1 cellular context compared by ENCODE assay signal in genomic region chr21:26100573-26100972, GRCh38.
TF ChIP-seq lines count a peak whose summit lies in the region.

No MANE protein-coding gene starts in this region.

TF ChIP-seq in GM23338, 12 proteins besides CTCF, POLR2A, EP300 and RAD21 (continued from another document):
- TF ChIP-seq ZNF462 (CRISPR knock-in tag; IDR thresholded peaks at IDR 0.05), result no peak
- no peak for TF ChIP-seq EZH2 (IDR thresholded peaks at IDR 0.05; ENCODE audit: low read depth, unreplicated experiment)
- TF ChIP-seq POLR2AphosphoS5 (IDR thresholded peaks at IDR 0.05; ENCODE audit: low read depth), result no peak
- no peak for TF ChIP-seq JUNB (IDR thresholded peaks at IDR 0.05; ENCODE audit: unreplicated experiment)
- no peak for TF ChIP-seq NANOG (IDR thresholded peaks at IDR 0.05; ENCODE audit: borderline replicate concordance)
- no peak for TF ChIP-seq EZH2phosphoT487 (IDR thresholded peaks at IDR 0.05; ENCODE audit: unreplicated experiment)
- TF ChIP-seq ZNF331 (CRISPR knock-in tag; IDR thresholded peaks at IDR 0.05; ENCODE audit: low read depth), result no peak
- no peak for TF ChIP-seq REST (IDR thresholded peaks at IDR 0.05; ENCODE audit: unreplicated experiment)
